2 cellular contexts compared by ENCODE assay signal in the genomic region with DNA sequence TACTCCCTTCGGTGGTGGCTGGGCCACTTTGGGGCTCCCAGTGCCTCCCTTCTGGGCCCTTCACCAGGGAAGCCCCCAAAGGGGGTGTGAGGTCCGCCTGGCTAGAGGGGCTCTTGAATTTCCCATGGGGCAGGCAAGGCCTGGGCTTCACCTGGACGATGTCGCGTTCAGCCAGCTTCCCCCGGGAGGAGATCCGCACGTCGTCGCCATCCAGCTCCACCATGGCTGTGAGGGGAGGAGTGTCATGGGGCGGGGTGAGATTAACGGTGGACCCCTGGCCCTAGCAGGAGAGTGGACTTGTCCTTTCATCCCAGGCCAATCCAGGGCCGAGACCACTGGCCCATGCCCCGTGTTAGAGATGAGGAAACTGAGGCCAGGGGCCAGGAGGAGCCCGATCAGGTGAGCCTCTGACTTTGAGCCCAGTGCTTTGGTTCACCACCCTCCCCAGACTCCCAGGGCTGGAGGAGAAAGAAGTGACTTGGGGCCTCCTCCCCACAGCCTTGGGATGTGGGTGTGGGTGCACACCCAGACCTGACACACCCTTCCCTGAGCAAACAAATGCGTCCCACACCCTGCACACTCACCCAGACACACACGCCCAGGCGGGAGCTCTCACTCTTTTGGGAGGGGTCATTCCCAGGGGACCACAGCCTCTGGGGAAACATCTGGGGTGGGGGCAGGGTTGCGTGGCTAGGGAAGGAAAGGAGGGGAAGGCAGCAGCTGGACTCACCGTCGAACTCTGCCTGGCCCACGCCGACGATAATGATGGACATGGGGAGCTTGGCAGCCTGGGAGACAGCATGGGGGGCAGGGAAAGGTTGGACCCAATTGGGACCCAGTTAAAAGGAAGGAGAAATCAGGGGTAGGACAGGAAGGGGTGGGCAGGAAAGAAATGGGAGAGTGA.
TF ChIP-seq lines count a peak whose summit lies in the region.

No MANE protein-coding gene starts in this region.

TF ChIP-seq in HEK293, 187 proteins besides CTCF, POLR2A, EP300 and RAD21 (continued from another document and continues in another):
- TF ChIP-seq, protein P1, sequence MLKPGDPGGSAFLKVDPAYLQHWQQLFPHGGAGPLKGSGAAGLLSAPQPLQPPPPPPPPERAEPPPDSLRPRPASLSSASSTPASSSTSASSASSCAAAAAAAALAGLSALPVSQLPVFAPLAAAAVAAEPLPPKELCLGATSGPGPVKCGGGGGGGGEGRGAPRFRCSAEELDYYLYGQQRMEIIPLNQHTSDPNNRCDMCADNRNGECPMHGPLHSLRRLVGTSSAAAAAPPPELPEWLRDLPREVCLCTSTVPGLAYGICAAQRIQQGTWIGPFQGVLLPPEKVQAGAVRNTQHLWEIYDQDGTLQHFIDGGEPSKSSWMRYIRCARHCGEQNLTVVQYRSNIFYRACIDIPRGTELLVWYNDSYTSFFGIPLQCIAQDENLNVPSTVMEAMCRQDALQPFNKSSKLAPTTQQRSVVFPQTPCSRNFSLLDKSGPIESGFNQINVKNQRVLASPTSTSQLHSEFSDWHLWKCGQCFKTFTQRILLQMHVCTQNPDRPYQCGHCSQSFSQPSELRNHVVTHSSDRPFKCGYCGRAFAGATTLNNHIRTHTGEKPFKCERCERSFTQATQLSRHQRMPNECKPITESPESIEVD (tag by site-specific recombination; IDR thresholded peaks at IDR 0.05), result no peak
- TF ChIP-seq WT1 (tag by site-specific recombination; IDR thresholded peaks at IDR 0.05) (no peak), SCRT1 (tag by site-specific recombination; IDR thresholded peaks at IDR 0.05; ENCODE audit: borderline replicate concordance) (no peak), ZNF837 (tag by site-specific recombination; IDR thresholded peaks at IDR 0.05) (no peak), ZNF24 (tag by site-specific recombination; IDR thresholded peaks at IDR 0.05) (no peak), KLF1 (tag by site-specific recombination; IDR thresholded peaks at IDR 0.05) (peak; percentile 100), ZNF654 (tag by site-specific recombination; IDR thresholded peaks at IDR 0.05; ENCODE audit: low read depth) (no peak), ZNF2 (tag by site-specific recombination; IDR thresholded peaks at IDR 0.05) (no peak), SP2 (tag by site-specific recombination; IDR thresholded peaks at IDR 0.05) (0 out of 2 replicates have a peak, but pooled peaks have one; percentile 23), ZNF596 (tag by site-specific recombination; IDR thresholded peaks at IDR 0.05) (no peak), ZNF549 (tag by site-specific recombination; IDR thresholded peaks at IDR 0.05) (no peak), ZNF776 (tag by site-specific recombination; IDR thresholded peaks at IDR 0.05; ENCODE audit: borderline replicate concordance) (no peak), EGR2 (tag by site-specific recombination; IDR thresholded peaks at IDR 0.05; ENCODE audit: low read depth) (peak; percentile 71; the same call in 1 of the 2 replicates), ZIC2 (tag by site-specific recombination; IDR thresholded peaks at IDR 0.05) (no peak), KLF16 (tag by site-specific recombination; IDR thresholded peaks at IDR 0.05) (no peak)
- TF ChIP-seq, protein P2, sequence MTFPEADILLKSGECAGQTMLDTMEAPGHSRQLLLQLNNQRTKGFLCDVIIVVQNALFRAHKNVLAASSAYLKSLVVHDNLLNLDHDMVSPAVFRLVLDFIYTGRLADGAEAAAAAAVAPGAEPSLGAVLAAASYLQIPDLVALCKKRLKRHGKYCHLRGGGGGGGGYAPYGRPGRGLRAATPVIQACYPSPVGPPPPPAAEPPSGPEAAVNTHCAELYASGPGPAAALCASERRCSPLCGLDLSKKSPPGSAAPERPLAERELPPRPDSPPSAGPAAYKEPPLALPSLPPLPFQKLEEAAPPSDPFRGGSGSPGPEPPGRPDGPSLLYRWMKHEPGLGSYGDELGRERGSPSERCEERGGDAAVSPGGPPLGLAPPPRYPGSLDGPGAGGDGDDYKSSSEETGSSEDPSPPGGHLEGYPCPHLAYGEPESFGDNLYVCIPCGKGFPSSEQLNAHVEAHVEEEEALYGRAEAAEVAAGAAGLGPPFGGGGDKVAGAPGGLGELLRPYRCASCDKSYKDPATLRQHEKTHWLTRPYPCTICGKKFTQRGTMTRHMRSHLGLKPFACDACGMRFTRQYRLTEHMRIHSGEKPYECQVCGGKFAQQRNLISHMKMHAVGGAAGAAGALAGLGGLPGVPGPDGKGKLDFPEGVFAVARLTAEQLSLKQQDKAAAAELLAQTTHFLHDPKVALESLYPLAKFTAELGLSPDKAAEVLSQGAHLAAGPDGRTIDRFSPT (tag by site-specific recombination; IDR thresholded peaks at IDR 0.05), result no peak
- TF ChIP-seq, protein P3, sequence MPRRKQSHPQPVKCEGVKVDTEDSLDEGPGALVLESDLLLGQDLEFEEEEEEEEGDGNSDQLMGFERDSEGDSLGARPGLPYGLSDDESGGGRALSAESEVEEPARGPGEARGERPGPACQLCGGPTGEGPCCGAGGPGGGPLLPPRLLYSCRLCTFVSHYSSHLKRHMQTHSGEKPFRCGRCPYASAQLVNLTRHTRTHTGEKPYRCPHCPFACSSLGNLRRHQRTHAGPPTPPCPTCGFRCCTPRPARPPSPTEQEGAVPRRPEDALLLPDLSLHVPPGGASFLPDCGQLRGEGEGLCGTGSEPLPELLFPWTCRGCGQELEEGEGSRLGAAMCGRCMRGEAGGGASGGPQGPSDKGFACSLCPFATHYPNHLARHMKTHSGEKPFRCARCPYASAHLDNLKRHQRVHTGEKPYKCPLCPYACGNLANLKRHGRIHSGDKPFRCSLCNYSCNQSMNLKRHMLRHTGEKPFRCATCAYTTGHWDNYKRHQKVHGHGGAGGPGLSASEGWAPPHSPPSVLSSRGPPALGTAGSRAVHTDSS (tag by site-specific recombination; IDR thresholded peaks at IDR 0.05), result no peak
- TF ChIP-seq, protein P4, sequence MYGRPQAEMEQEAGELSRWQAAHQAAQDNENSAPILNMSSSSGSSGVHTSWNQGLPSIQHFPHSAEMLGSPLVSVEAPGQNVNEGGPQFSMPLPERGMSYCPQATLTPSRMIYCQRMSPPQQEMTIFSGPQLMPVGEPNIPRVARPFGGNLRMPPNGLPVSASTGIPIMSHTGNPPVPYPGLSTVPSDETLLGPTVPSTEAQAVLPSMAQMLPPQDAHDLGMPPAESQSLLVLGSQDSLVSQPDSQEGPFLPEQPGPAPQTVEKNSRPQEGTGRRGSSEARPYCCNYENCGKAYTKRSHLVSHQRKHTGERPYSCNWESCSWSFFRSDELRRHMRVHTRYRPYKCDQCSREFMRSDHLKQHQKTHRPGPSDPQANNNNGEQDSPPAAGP (tag by site-specific recombination; IDR thresholded peaks at IDR 0.05), result peak; percentile 100

TF ChIP-seq in GM23338, 12 proteins besides CTCF, POLR2A, EP300 and RAD21 (continued from another document):
- TF ChIP-seq, protein P5, sequence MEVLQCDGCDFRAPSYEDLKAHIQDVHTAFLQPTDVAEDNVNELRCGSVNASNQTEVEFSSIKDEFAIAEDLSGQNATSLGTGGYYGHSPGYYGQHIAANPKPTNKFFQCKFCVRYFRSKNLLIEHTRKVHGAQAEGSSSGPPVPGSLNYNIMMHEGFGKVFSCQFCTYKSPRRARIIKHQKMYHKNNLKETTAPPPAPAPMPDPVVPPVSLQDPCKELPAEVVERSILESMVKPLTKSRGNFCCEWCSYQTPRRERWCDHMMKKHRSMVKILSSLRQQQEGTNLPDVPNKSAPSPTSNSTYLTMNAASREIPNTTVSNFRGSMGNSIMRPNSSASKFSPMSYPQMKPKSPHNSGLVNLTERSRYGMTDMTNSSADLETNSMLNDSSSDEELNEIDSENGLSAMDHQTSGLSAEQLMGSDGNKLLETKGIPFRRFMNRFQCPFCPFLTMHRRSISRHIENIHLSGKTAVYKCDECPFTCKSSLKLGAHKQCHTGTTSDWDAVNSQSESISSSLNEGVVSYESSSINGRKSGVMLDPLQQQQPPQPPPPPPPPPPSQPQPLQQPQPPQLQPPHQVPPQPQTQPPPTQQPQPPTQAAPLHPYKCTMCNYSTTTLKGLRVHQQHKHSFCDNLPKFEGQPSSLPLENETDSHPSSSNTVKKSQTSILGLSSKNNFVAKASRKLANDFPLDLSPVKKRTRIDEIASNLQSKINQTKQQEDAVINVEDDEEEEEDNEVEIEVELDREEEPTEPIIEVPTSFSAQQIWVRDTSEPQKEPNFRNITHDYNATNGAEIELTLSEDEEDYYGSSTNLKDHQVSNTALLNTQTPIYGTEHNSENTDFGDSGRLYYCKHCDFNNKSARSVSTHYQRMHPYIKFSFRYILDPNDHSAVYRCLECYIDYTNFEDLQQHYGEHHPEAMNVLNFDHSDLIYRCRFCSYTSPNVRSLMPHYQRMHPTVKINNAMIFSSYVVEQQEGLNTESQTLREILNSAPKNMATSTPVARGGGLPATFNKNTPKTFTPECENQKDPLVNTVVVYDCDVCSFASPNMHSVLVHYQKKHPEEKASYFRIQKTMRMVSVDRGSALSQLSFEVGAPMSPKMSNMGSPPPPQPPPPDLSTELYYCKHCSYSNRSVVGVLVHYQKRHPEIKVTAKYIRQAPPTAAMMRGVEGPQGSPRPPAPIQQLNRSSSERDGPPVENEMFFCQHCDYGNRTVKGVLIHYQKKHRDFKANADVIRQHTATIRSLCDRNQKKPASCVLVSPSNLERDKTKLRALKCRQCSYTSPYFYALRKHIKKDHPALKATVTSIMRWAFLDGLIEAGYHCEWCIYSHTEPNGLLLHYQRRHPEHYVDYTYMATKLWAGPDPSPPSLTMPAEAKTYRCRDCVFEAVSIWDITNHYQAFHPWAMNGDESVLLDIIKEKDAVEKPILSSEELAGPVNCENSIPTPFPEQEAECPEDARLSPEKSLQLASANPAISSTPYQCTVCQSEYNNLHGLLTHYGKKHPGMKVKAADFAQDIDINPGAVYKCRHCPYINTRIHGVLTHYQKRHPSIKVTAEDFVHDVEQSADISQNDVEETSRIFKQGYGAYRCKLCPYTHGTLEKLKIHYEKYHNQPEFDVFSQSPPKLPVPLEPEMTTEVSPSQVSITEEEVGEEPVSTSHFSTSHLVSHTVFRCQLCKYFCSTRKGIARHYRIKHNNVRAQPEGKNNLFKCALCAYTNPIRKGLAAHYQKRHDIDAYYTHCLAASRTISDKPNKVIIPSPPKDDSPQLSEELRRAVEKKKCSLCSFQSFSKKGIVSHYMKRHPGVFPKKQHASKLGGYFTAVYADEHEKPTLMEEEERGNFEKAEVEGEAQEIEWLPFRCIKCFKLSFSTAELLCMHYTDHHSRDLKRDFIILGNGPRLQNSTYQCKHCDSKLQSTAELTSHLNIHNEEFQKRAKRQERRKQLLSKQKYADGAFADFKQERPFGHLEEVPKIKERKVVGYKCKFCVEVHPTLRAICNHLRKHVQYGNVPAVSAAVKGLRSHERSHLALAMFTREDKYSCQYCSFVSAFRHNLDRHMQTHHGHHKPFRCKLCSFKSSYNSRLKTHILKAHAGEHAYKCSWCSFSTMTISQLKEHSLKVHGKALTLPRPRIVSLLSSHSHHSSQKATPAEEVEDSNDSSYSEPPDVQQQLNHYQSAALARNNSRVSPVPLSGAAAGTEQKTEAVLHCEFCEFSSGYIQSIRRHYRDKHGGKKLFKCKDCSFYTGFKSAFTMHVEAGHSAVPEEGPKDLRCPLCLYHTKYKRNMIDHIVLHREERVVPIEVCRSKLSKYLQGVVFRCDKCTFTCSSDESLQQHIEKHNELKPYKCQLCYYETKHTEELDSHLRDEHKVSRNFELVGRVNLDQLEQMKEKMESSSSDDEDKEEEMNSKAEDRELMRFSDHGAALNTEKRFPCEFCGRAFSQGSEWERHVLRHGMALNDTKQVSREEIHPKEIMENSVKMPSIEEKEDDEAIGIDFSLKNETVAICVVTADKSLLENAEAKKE (CRISPR knock-in tag; IDR thresholded peaks at IDR 0.05), result no peak
- no peak for TF ChIP-seq ZNF331 (CRISPR knock-in tag; IDR thresholded peaks at IDR 0.05; ENCODE audit: low read depth)
- no peak for TF ChIP-seq ZNF114 (CRISPR knock-in tag; IDR thresholded peaks at IDR 0.05)
